Comparison of ENCODE assay signal across 8 cellular contexts in the genomic region with DNA sequence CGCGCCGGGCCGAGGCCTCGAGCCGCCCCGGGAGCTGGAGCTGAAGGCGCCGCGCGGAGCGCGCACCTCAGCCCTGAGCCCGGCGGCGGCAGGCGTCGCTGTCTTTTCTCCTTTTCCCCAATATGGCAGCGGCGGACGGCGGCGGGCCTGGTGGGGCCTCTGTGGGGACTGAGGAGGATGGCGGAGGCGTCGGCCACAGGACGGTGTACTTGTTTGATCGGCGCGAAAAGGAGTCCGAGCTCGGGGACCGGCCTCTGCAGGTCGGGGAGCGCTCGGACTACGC. TPM values are rescaled to one million over a fixed set of nuclear protein-coding genes. Genes with fewer than 3 reads are reported as not detected.
A peak's percentile ranks its signal among the peaks of the same experiment; 100 is the strongest.
DNase-seq lines count a peak whose midpoint lies in the region; ATAC-seq and TF ChIP-seq lines count a peak whose summit lies in the region.

No MANE protein-coding gene starts in this region.

- H3K27ac ChIP-seq in right cardiac atrium (ENCODE audit: low read length) (peak overlapping the region; percentile 98), smooth muscle cell (ENCODE audit: low read depth) (peak overlapping the region; percentile 88)

- peak overlapping the region; percentile 91 for H2AFZ ChIP-seq in smooth muscle cell (ENCODE audit: low read depth)

- intact Hi-C loops in activated CD8-positive, alpha-beta T cell treated with anti-CD3 and anti-CD28 coated beads for 36 hours (cut with micrococcal nuclease): loop anchor here (5.0 kb wide), 1 partner anchor 84 kb away; a partner anchor contains a TSS
- intact Hi-C loops in right cardiac atrium (cut with DNase I): loop anchor here in 2 of 4 donors (5.0 to 10.0 kb wide), 2 partner anchors 81 to 84 kb away; a partner anchor contains a TSS

- H3K4me1 ChIP-seq in right cardiac atrium (ENCODE audit: control insufficient read depth, insufficient read depth, low read length) (peaks cover 3% of the 10 kb centered on the region), smooth muscle cell (ENCODE audit: low read depth) (peaks cover 24% of the 10 kb centered on the region)

- DNase-seq in DMS53 (lab: John Stamatoyannopoulos, UW) (peak; percentile 94), DMS53 treated with DMSO at 0.1 percent for 48 hours (lab: John Stamatoyannopoulos, UW; ENCODE audit: unreplicated experiment) (no peak), right cardiac atrium (no peak), smooth muscle cell (lab: John Stamatoyannopoulos, UW; ENCODE audit: unreplicated experiment) (peak; percentile 59), NCI-H526 (lab: John Stamatoyannopoulos, UW) (no peak), glomerular visceral epithelial cell (ENCODE audit: extremely low spot score) (no peak)
- DNase-seq in activated CD8-positive, alpha-beta T cell treated with anti-CD3 and anti-CD28 coated beads for 36 hours: no peak

- CTCF ChIA-PET in activated CD8-positive, alpha-beta T cell treated with anti-CD3 and anti-CD28 coated beads for 36 hours (lab: Charles Lee): interaction anchor here (1.2 to 3.0 kb wide), 4 partner anchors 18 to 67 kb away, joined by 3 to 7 read pairs (median 5); no protein-coding TSS in a partner anchor

- peak overlapping the region; percentile 95 for H3K27ac Mint-ChIP-seq in activated CD8-positive, alpha-beta T cell treated with anti-CD3 and anti-CD28 coated beads for 36 hours

- peaks cover 7% of the 10 kb centered on the region for H3F3A ChIP-seq in smooth muscle cell (ENCODE audit: low read depth)

- H3K27me3 ChIP-seq in right cardiac atrium (ENCODE audit: control insufficient read depth, insufficient read depth) (no peaks in the 10 kb centered on the region), smooth muscle cell (ENCODE audit: low read depth) (peaks cover 28% of the 10 kb centered on the region)

- no peaks in the 10 kb centered on the region for H3K27me3 Mint-ChIP-seq in activated CD8-positive, alpha-beta T cell treated with anti-CD3 and anti-CD28 coated beads for 36 hours

- no peaks in the 10 kb centered on the region for H3K9me3 Mint-ChIP-seq in activated CD8-positive, alpha-beta T cell treated with anti-CD3 and anti-CD28 coated beads for 36 hours

- peaks cover 50% of the 10 kb centered on the region for H4K20me1 ChIP-seq in smooth muscle cell (ENCODE audit: low read depth)

- peak overlapping the region; percentile 95 for H3K4me3 Mint-ChIP-seq in activated CD8-positive, alpha-beta T cell treated with anti-CD3 and anti-CD28 coated beads for 36 hours

- H3K4me2 ChIP-seq in smooth muscle cell: peak overlapping the region; percentile 97

- H3K9ac ChIP-seq in smooth muscle cell (ENCODE audit: low read depth): peak overlapping the region; percentile 88

- peaks cover 43% of the 10 kb centered on the region for H3K4me1 Mint-ChIP-seq in activated CD8-positive, alpha-beta T cell treated with anti-CD3 and anti-CD28 coated beads for 36 hours (ENCODE audit: low read depth)

- WGBS in right cardiac atrium: under 1% methylated on average over 37 of the region's 37 CpGs
- 1% methylated on average over 36 of the region's 37 CpGs for WGBS in smooth muscle cell (ENCODE audit: low lambda C conversion rate)

- H3K36me3 ChIP-seq in smooth muscle cell (ENCODE audit: low read depth): no peaks in the 10 kb centered on the region

- H3K4me3 ChIP-seq in right cardiac atrium (ENCODE audit: low read length) (peak overlapping the region; percentile 77), smooth muscle cell (peak overlapping the region; percentile 80)

- no peaks in the 10 kb centered on the region for H3K9me3 ChIP-seq in right cardiac atrium (ENCODE audit: control insufficient read depth, low read length)
- no peaks in the 10 kb centered on the region for H3K9me3 ChIP-seq in smooth muscle cell (replicated peaks; ENCODE audit: low read depth)

- ATAC-seq in HG03025 (IDR thresholded peaks at IDR 0.05; ENCODE audit: low FRiP score, unreplicated experiment): peak; percentile 25
- ATAC-seq in activated CD8-positive, alpha-beta T cell treated with anti-CD3 and anti-CD28 coated beads for 36 hours: peak; percentile 35
- ATAC-seq in right cardiac atrium: no peak

- TF ChIP-seq CTCF in activated CD8-positive, alpha-beta T cell treated with anti-CD3 and anti-CD28 coated beads for 36 hours (IDR thresholded peaks at IDR 0.05): no peak
- no peak for TF ChIP-seq CTCF in smooth muscle cell (IDR thresholded peaks at IDR 0.05; ENCODE audit: borderline replicate concordance, insufficient read depth, poor library complexity, severe bottlenecking)

- POLR2A ChIA-PET in activated CD8-positive, alpha-beta T cell treated with anti-CD3 and anti-CD28 coated beads for 36 hours (lab: Charles Lee): interaction anchor here (0.7 to 5.2 kb wide), 27 partner anchors 10 to 796 kb away, joined by 3 to 76 read pairs (median 5); a partner anchor contains a TSS

- peaks cover 47% of the 10 kb centered on the region for H3K79me2 ChIP-seq in smooth muscle cell (ENCODE audit: low read depth)

- H3K36me3 Mint-ChIP-seq in activated CD8-positive, alpha-beta T cell treated with anti-CD3 and anti-CD28 coated beads for 36 hours (ENCODE audit: low read depth): peaks cover 31% of the 10 kb centered on the region

RNA-seq across cellular contexts. Expression of a gene that starts 0.4 kb away (rescaled TPM):
- total RNA-seq in activated CD8-positive, alpha-beta T cell treated with anti-CD3 and anti-CD28 coated beads for 36 hours: 10 to 100 TPM; 97.4 to 98.9 TPM
- total RNA-seq in right cardiac atrium: 10 to 100 TPM; 26.3 to 31.4 (median 31.1) TPM
- polyA plus RNA-seq in right cardiac atrium: 7.1 TPM
- total RNA-seq in smooth muscle cell: 46.3 and 68.6 TPM in 2 replicates
- polyA plus RNA-seq in smooth muscle cell: 5.9 and 12.7 TPM in 2 replicates

Comparison
In these comparisons a context has a peak if more than half of its experiments do, and no peak if none do; other contexts are left out.
1. DNase-seq: peak in DMS53 (single experiment) and smooth muscle cell (single experiment); none in DMS53 treated with DMSO at 0.1 percent for 48 hours (single experiment), activated CD8-positive, alpha-beta T cell treated with anti-CD3 and anti-CD28 coated beads for 36 hours (single experiment), right cardiac atrium (0 of 3), NCI-H526 (0 of 2) and glomerular visceral epithelial cell (single experiment).
2. ATAC-seq: peak in HG03025 (single experiment) and activated CD8-positive, alpha-beta T cell treated with anti-CD3 and anti-CD28 coated beads for 36 hours (single experiment); none in right cardiac atrium (0 of 2).